In genomic region chr2:136319227-136319626, GRCh38 we compare ENCODE assay signal across 12 cellular contexts.
DNase-seq lines count a peak whose midpoint lies in the region; ATAC-seq and TF ChIP-seq lines count a peak whose summit lies in the region.
"Had no signal": no experiment of that assay in that cellular context is flagged by ENCODE, and none has a peak within 500 bp of the region (broad histone marks: within the 10 kb centered on the region; RNA-seq: fewer than 3 reads in every experiment).

No MANE protein-coding gene starts in this region.

- no peaks in the 10 kb centered on the region for H3K27me3 ChIP-seq in HL-60 (ENCODE audit: insufficient read depth, poor library complexity, severe bottlenecking)
- H3K27me3 ChIP-seq: right lobe of liver had no signal

- no peak overlapping the region for H3K4me3 ChIP-seq in HL-60 (replicated peaks; ENCODE audit: insufficient read depth, low read length)
- H3K4me3 ChIP-seq: right lobe of liver had no signal

- peak overlapping the region; percentile 76 for H3K27ac Mint-ChIP-seq in activated T-cell treated with anti-CD3 and anti-CD28 coated beads, Interleukin-2, amount 50 U/mL, for 72 hours
- H3K27ac Mint-ChIP-seq in mesothelial cell of epicardium = no peak overlapping the region

- peak overlapping the region; percentile 71 to 79 for H3K4me3 Mint-ChIP-seq in activated T-cell treated with anti-CD3 and anti-CD28 coated beads, Interleukin-2, amount 50 U/mL, for 72 hours
- no peak overlapping the region for H3K4me3 Mint-ChIP-seq in mesothelial cell of epicardium

- DNase-seq in activated CD4-positive, alpha-beta T cell treated with anti-CD3 and anti-CD28 coated beads for 48 hours = peak; percentile 61
- no peak for DNase-seq in activated CD4-positive, alpha-beta T cell treated with anti-CD3 and anti-CD28 coated beads, Interleukin-2, amount 50 U/mL, for 1 hour
- DNase-seq in HL-60 (ENCODE audit: low read depth in 1 of 2, low spot score in 1 of 2) (peak; percentile 35 to 83), mesothelial cell of epicardium (ENCODE audit: low spot score in 2 of 2, unreplicated experiment in 2 of 2) (no peak), NCI-H774 (lab: John Stamatoyannopoulos, UW) (no peak)
- DNase-seq in activated T-cell treated with anti-CD3 and anti-CD28 coated beads, Interleukin-2, amount 50 U/mL, for 72 hours = peak; percentile 50 to 55
- peak; percentile 24 to 49 for DNase-seq in stimulated activated CD4-positive, alpha-beta T cell treated with anti-CD3 and anti-CD28 coated beads, Interleukin-4, amount 100 ng/mL, for 48 hours (ENCODE audit: low read depth in 2 of 2)
- DNase-seq: IMR-90, mesenchymal stem cell, right lobe of liver had no signal

- peak; percentile 68 to 69 for ATAC-seq in activated T-cell treated with anti-CD3 and anti-CD28 coated beads, Interleukin-2, amount 50 U/mL, for 72 hours (replicated peaks in 1 of 2)
- ATAC-seq in GM18511 (IDR thresholded peaks at IDR 0.05; ENCODE audit: unreplicated experiment) = no peak
- ATAC-seq: activated CD4-positive, CD25-positive, alpha-beta regulatory T cell treated with anti-CD3 and anti-CD28 coated beads, Interleukin-2, amount 50 U/mL, for 24 hours; right lobe of liver had no signal

- H3K4me1 Mint-ChIP-seq in activated T-cell treated with anti-CD3 and anti-CD28 coated beads, Interleukin-2, amount 50 U/mL, for 72 hours (ENCODE audit: low read depth) = peaks cover 74% of the 10 kb centered on the region
- no peaks in the 10 kb centered on the region for H3K4me1 Mint-ChIP-seq in mesothelial cell of epicardium

- H3K27me3 Mint-ChIP-seq in activated T-cell treated with anti-CD3 and anti-CD28 coated beads, Interleukin-2, amount 50 U/mL, for 72 hours (ENCODE audit: low read depth) = no peaks in the 10 kb centered on the region
- peaks cover 5% of the 10 kb centered on the region for H3K27me3 Mint-ChIP-seq in mesothelial cell of epicardium (ENCODE audit: low read depth)

- H3K36me3 Mint-ChIP-seq in activated T-cell treated with anti-CD3 and anti-CD28 coated beads, Interleukin-2, amount 50 U/mL, for 72 hours (ENCODE audit: insufficient read depth in 2 of 2) = peaks cover 2 to 6% of the 10 kb centered on the region in 2 donors
- no peaks in the 10 kb centered on the region for H3K36me3 Mint-ChIP-seq in mesothelial cell of epicardium

- no peak overlapping the region for H3K27ac ChIP-seq in HL-60 (replicated peaks)
- H3K27ac ChIP-seq: right lobe of liver had no signal

- peaks cover 0 to 2% of the 10 kb centered on the region in 2 donors for H3K9me3 Mint-ChIP-seq in activated T-cell treated with anti-CD3 and anti-CD28 coated beads, Interleukin-2, amount 50 U/mL, for 72 hours
- H3K9me3 Mint-ChIP-seq in mesothelial cell of epicardium = no peaks in the 10 kb centered on the region

- TF ChIP-seq CTCF in HL-60 (IDR thresholded peaks at IDR 0.05; ENCODE audit: insufficient read depth, low read length) = no peak
- no peak for TF ChIP-seq CTCF in mesothelial cell of epicardium (IDR thresholded peaks at IDR 0.05; ENCODE audit: unreplicated experiment)

Comparison
In these comparisons a context has a peak if more than half of its experiments do, and no peak if none do; other contexts are left out.
1. DNase-seq: peak in activated CD4-positive, alpha-beta T cell treated with anti-CD3 and anti-CD28 coated beads for 48 hours (single experiment), HL-60 (2 of 2), activated T-cell treated with anti-CD3 and anti-CD28 coated beads, Interleukin-2, amount 50 U/mL, for 72 hours (2 of 2) and stimulated activated CD4-positive, alpha-beta T cell treated with anti-CD3 and anti-CD28 coated beads, Interleukin-4, amount 100 ng/mL, for 48 hours (2 of 2); none in activated CD4-positive, alpha-beta T cell treated with anti-CD3 and anti-CD28 coated beads, Interleukin-2, amount 50 U/mL, for 1 hour (single experiment), mesothelial cell of epicardium (0 of 2) and NCI-H774 (single experiment).